Comparison of ENCODE assay signal across 21 cellular contexts in genomic region chr17:32099686-32100085, GRCh38. TPM values are rescaled to one million over a fixed set of nuclear protein-coding genes. Genes with fewer than 3 reads are reported as not detected.
DNase-seq lines count a peak whose midpoint lies in the region; ATAC-seq, FAIRE-seq and TF ChIP-seq lines count a peak whose summit lies in the region.
"Had no signal": no experiment of that assay in that cellular context is flagged by ENCODE, and none has a peak within 500 bp of the region (broad histone marks: within the 10 kb centered on the region; RNA-seq: fewer than 3 reads in every experiment).

No MANE protein-coding gene starts in this region.

- H3K27ac Mint-ChIP-seq in stimulated activated effector memory CD8-positive, alpha-beta T cell treated with anti-CD3 and anti-CD28 coated beads, Interleukin-12 subunit alpha, Interleukin-12 subunit beta, amount 100 ng/mL, for 72 hours, result no peak overlapping the region
- H3K27ac Mint-ChIP-seq in nephron progenitor cell, result no peak overlapping the region
- H3K27ac Mint-ChIP-seq: B cell; CD4-positive, alpha-beta T cell; CD8-positive, alpha-beta T cell had no signal

- H3K4me1 Mint-ChIP-seq in stimulated activated effector memory CD8-positive, alpha-beta T cell treated with anti-CD3 and anti-CD28 coated beads, Interleukin-12 subunit alpha, Interleukin-12 subunit beta, amount 100 ng/mL, for 72 hours, result peaks cover 8% of the 10 kb centered on the region
- H3K4me1 Mint-ChIP-seq in nephron progenitor cell, result peaks cover 21% of the 10 kb centered on the region

- no peak for TF ChIP-seq CTCF in nephron progenitor cell (IDR thresholded peaks at IDR 0.05)

- ATAC-seq in stimulated activated effector memory CD8-positive, alpha-beta T cell treated with anti-CD3 and anti-CD28 coated beads, Interleukin-12 subunit alpha, Interleukin-12 subunit beta, amount 100 ng/mL, for 72 hours, result no peak
- ATAC-seq: A549; CD8-positive, alpha-beta T cell had no signal

- H3K4me3 Mint-ChIP-seq in stimulated activated effector memory CD8-positive, alpha-beta T cell treated with anti-CD3 and anti-CD28 coated beads, Interleukin-12 subunit alpha, Interleukin-12 subunit beta, amount 100 ng/mL, for 72 hours, result no peak overlapping the region
- H3K4me3 Mint-ChIP-seq in nephron progenitor cell, result no peak overlapping the region
- H3K4me3 Mint-ChIP-seq: B cell; CD4-positive, alpha-beta T cell; CD8-positive, alpha-beta T cell had no signal

- H3K9me3 Mint-ChIP-seq in stimulated activated effector memory CD8-positive, alpha-beta T cell treated with anti-CD3 and anti-CD28 coated beads, Interleukin-12 subunit alpha, Interleukin-12 subunit beta, amount 100 ng/mL, for 72 hours, result no peaks in the 10 kb centered on the region
- no peaks in the 10 kb centered on the region for H3K9me3 Mint-ChIP-seq in nephron progenitor cell
- H3K9me3 Mint-ChIP-seq: CD4-positive, alpha-beta T cell; CD8-positive, alpha-beta T cell had no signal

- peaks cover 8% of the 10 kb centered on the region for H3K27me3 Mint-ChIP-seq in nephron progenitor cell (ENCODE audit: low read depth, poor library complexity)
- H3K27me3 Mint-ChIP-seq: CD4-positive, alpha-beta T cell had no signal

- H3K36me3 Mint-ChIP-seq in stimulated activated effector memory CD8-positive, alpha-beta T cell treated with anti-CD3 and anti-CD28 coated beads, Interleukin-12 subunit alpha, Interleukin-12 subunit beta, amount 100 ng/mL, for 72 hours, result no peaks in the 10 kb centered on the region
- no peaks in the 10 kb centered on the region for H3K36me3 Mint-ChIP-seq in nephron progenitor cell (ENCODE audit: low read depth)
- H3K36me3 Mint-ChIP-seq: CD8-positive, alpha-beta T cell had no signal

- FAIRE-seq in A204.1 (lab: Jason Lieb, UNC), result peak; percentile 6
- peak; percentile 21 for FAIRE-seq in frontal cortex (lab: Jason Lieb, UNC)
- FAIRE-seq: A549, D721Med, G401.6, GM12891, GM19239 had no signal

- DNase-seq in dermis blood vessel endothelial cell (peak; percentile 35), frontal cortex (ENCODE audit: low spot score in 2 of 2) (no peak), lung microvascular endothelial cell (ENCODE audit: low read depth in 2 of 2) (peak; percentile 62 to 63), nephron progenitor cell (no peak), ecto neural progenitor cell (ENCODE audit: low spot score) (no peak)
- DNase-seq in stimulated activated effector memory CD8-positive, alpha-beta T cell treated with anti-CD3 and anti-CD28 coated beads, Interleukin-12 subunit alpha, Interleukin-12 subunit beta, amount 100 ng/mL, for 72 hours (ENCODE audit: low spot score in 2 of 2), result no peak
- DNase-seq: 8988T; AML-193; Caco-2; Calu3; CD4-positive, alpha-beta T cell; CD8-positive, alpha-beta T cell; DMS79 treated with DMSO at 0.1 percent for 48 hours; GF-D8 had no signal

RNA-seq across cellular contexts. Expression of gene RHOT1, which starts 42.6 kb away (rescaled TPM):
- total RNA-seq in dermis blood vessel endothelial cell (36.8 and 40.3 TPM in 2 replicates), frontal cortex (156 TPM), lung microvascular endothelial cell (22.7 and 30.8 TPM in 2 replicates)

Comparison
In these comparisons a context has a peak if more than half of its experiments do, and no peak if none do; other contexts are left out.
1. DNase-seq: peak in dermis blood vessel endothelial cell (single experiment) and lung microvascular endothelial cell (2 of 2); none in frontal cortex (0 of 2), stimulated activated effector memory CD8-positive, alpha-beta T cell treated with anti-CD3 and anti-CD28 coated beads, Interleukin-12 subunit alpha, Interleukin-12 subunit beta, amount 100 ng/mL, for 72 hours (0 of 2), nephron progenitor cell (single experiment) and ecto neural progenitor cell (single experiment).